Comparison of ENCODE assay signal across 21 cellular contexts in the genomic region with DNA sequence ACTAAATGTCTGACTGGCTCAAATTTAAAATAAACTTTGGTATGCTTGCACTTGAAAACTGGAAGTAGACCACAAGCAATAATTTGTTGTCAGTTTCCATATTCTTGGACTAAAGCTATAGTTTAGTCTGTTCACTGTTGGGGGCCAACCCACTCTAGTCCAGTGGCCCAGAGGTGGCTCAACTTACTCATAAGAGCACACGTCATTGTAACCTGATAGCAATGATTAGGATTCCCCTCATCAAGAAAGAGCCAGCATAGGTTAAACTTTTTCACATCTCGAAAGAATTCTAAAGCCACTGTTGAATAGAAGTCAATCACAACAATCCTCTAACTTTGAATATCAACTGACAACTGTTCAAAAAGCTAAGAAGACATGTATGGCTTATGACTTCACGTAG.
"Had no signal": no experiment of that assay in that cellular context is flagged by ENCODE, and none has a peak within 500 bp of the region (broad histone marks: within the 10 kb centered on the region; RNA-seq: fewer than 3 reads in every experiment).

No MANE protein-coding gene starts in this region.

- DNase-seq: activated CD4-positive, alpha-beta memory T cell treated with anti-CD3 and anti-CD28 coated beads, Interleukin-2, amount 10 ng/mL, durations not matched to agents 7 days and 5 days; activated CD4-positive, alpha-beta T cell treated with anti-CD3 and anti-CD28 coated beads for 36 hours; activated CD4-positive, alpha-beta T cell treated with anti-CD3 and anti-CD28 coated beads, Interleukin-2, amount 50 U/mL, for 1 hour; activated naive CD4-positive, alpha-beta T cell treated with anti-CD3 and anti-CD28 coated beads, Interleukin-2, amount 50 U/mL, for 16 hours; activated T-cell treated with anti-CD3 and anti-CD28 coated beads, Interleukin-2, amount 50 U/mL, for 72 hours; aorta; brain microvascular endothelial cell; KG1; NCI-H1048; NCI-H1930; NCI-H2171; NCI-H2227 treated with DMSO at 0.1 percent for 48 hours; NCI-H446 treated with DMSO at 0.1 percent for 48 hours; NCI-H524 treated with DMSO at 0.1 percent for 48 hours; NCI-H774; RPMI8226; SJCRH30; SK-N-SH; T-helper 1 cell; WERI-Rb-1 had no signal

- H3K4me3 ChIP-seq: SJCRH30 had no signal

- H3K27me3 ChIP-seq: brain microvascular endothelial cell, SJCRH30 had no signal

- ATAC-seq: activated CD4-positive, alpha-beta T cell treated with anti-CD3 and anti-CD28 coated beads for 36 hours; activated T-cell treated with anti-CD3 and anti-CD28 coated beads, Interleukin-2, amount 50 U/mL, for 72 hours; Right ventricle myocardium inferior had no signal

- H3K9ac ChIP-seq: SK-N-SH had no signal

- H3K4me1 ChIP-seq: SJCRH30 had no signal

- H3K27ac ChIP-seq: brain microvascular endothelial cell, SJCRH30, WERI-Rb-1 had no signal

- H3K36me3 ChIP-seq: brain microvascular endothelial cell had no signal

- H3K4me2 ChIP-seq: SK-N-SH had no signal

- H3K9me3 ChIP-seq: SJCRH30, SK-N-SH had no signal
